Comparison of ENCODE assay signal across 9 cellular contexts in the genomic region with DNA sequence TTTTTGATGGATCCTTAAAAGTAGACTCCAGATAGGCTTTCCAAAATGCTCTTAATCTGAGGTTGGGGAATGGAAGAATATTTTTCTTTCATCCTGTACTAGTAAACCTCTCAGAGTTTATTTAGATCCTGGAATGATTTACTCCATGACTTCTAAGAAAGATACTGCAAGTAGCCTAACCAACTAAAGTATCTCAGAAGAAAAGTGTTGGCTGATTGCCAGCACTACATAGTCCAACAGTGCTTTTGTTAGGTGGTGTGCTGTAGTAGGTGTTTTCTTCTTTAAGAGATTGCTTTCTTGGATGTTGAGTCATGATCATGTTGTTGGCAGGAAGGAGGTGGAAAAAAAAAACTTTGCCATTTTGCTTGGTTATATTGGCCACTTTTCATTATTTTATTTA.
DNase-seq lines count a peak whose midpoint lies in the region; ATAC-seq and TF ChIP-seq lines count a peak whose summit lies in the region.
"Had no signal": no experiment of that assay in that cellular context is flagged by ENCODE, and none has a peak within 500 bp of the region (broad histone marks: within the 10 kb centered on the region; RNA-seq: fewer than 3 reads in every experiment).

No MANE protein-coding gene starts in this region.

- no peaks in the 10 kb centered on the region for H3K27me3 ChIP-seq in ACC112 (ENCODE audit: insufficient read depth, low read length)
- H3K27me3 ChIP-seq in ascending aorta = no peaks in the 10 kb centered on the region
- H3K27me3 ChIP-seq in neural progenitor cell = no peaks in the 10 kb centered on the region

- H3K9me3 Mint-ChIP-seq in HFFc6 (no peaks in the 10 kb centered on the region), neural progenitor cell (no peaks in the 10 kb centered on the region)
- H3K9me3 Mint-ChIP-seq: brain had no signal

- H4K20me1 ChIP-seq in neural progenitor cell (ENCODE audit: low read depth) = peaks cover 83% of the 10 kb centered on the region

- H3K79me2 ChIP-seq in ACC112 (ENCODE audit: control insufficient read depth, insufficient read depth, low read length, unreplicated experiment) (peaks cover 59% of the 10 kb centered on the region), neural progenitor cell (ENCODE audit: low read depth) (peaks cover 99% of the 10 kb centered on the region)

- H3K4me2 ChIP-seq in neural progenitor cell = no peak overlapping the region

- no peak for TF ChIP-seq CTCF in HFFc6 (IDR thresholded peaks at IDR 0.05)
- TF ChIP-seq CTCF in ascending aorta (IDR thresholded peaks at IDR 0.05) = no peak
- TF ChIP-seq CTCF in neural progenitor cell (IDR thresholded peaks at IDR 0.05) = no peak

- H3K27me3 Mint-ChIP-seq in HFFc6 (ENCODE audit: insufficient read depth) (no peaks in the 10 kb centered on the region), neural progenitor cell (ENCODE audit: insufficient read depth, low read depth) (peaks cover 2% of the 10 kb centered on the region)

- H3K4me3 ChIP-seq in ACC112 (ENCODE audit: low read depth, low read length) (no peak overlapping the region), ascending aorta (no peak overlapping the region), neural progenitor cell (no peak overlapping the region)

- H3K36me3 ChIP-seq in ACC112 (ENCODE audit: insufficient read depth, low read length) (no peaks in the 10 kb centered on the region), ascending aorta (no peaks in the 10 kb centered on the region), neural progenitor cell (no peaks in the 10 kb centered on the region)

- ATAC-seq in GM21360 (IDR thresholded peaks at IDR 0.05; ENCODE audit: unreplicated experiment) = no peak

- H3K4me1 Mint-ChIP-seq in HFFc6 (ENCODE audit: low read depth) (peaks cover 60% of the 10 kb centered on the region), neural progenitor cell (peaks cover 10% of the 10 kb centered on the region)

- DNase-seq in HFFc6 (peak; percentile 41), ascending aorta (ENCODE audit: low spot score in 2 of 2) (no peak), kidney tubule cell (ENCODE audit: low spot score) (peak; percentile 86), NCI-H345 (lab: John Stamatoyannopoulos, UW) (no peak), neural progenitor cell (ENCODE audit: low spot score) (no peak)
- no peak for DNase-seq in activated CD8-positive, alpha-beta memory T cell treated with anti-CD3 and anti-CD28 coated beads for 24 hours

- H2AFZ ChIP-seq in ACC112 (ENCODE audit: low read length, unreplicated experiment) (no peak overlapping the region), neural progenitor cell (replicated peaks) (no peak overlapping the region)

- H3K27ac Mint-ChIP-seq in HFFc6 = no peak overlapping the region
- H3K27ac Mint-ChIP-seq in neural progenitor cell = no peak overlapping the region

- H3K9me3 ChIP-seq in ascending aorta = no peaks in the 10 kb centered on the region
- H3K9me3 ChIP-seq in neural progenitor cell (ENCODE audit: low read depth) = no peaks in the 10 kb centered on the region

- intact Hi-C loops in ascending aorta (cut with DNase I) = loop anchor here (5.0 kb wide), 2 partner anchors 69 to 119 kb away; a partner anchor contains a TSS

- H3K4me3 Mint-ChIP-seq in HFFc6 (no peak overlapping the region), neural progenitor cell (no peak overlapping the region)

- 0 out of 2 replicates have a peak, but pooled peaks cover 2% of the 10 kb centered on the region for H3K36me3 Mint-ChIP-seq in HFFc6 (ENCODE audit: low read depth)
- no peaks in the 10 kb centered on the region for H3K36me3 Mint-ChIP-seq in neural progenitor cell

- H3K27ac ChIP-seq in ACC112 (ENCODE audit: low read depth, low read length) (peak overlapping the region; percentile 5; the same call in 1 of the 2 replicates), ascending aorta (peak overlapping the region; percentile 0 to 44), neural progenitor cell (no peak overlapping the region)

- H3F3A ChIP-seq in neural progenitor cell (ENCODE audit: low read depth) = peaks cover 8% of the 10 kb centered on the region

- H3K4me1 ChIP-seq in ACC112 (ENCODE audit: control insufficient read depth, insufficient read depth, low read length, unreplicated experiment) (peaks cover 33% of the 10 kb centered on the region), ascending aorta (peaks cover 0 to 31% of the 10 kb centered on the region in 2 donors), neural progenitor cell (peaks cover 31% of the 10 kb centered on the region)

- H3K9ac ChIP-seq in neural progenitor cell = no peak overlapping the region

Comparison
In these comparisons a context has a peak if more than half of its experiments do, and no peak if none do; other contexts are left out.
1. DNase-seq: peak in HFFc6 (single experiment) and kidney tubule cell (single experiment); none in ascending aorta (0 of 2), activated CD8-positive, alpha-beta memory T cell treated with anti-CD3 and anti-CD28 coated beads for 24 hours (single experiment), NCI-H345 (single experiment) and neural progenitor cell (single experiment).